In genomic region chr2:214117054-214117453, GRCh38 we compare ENCODE assay signal across 33 cellular contexts.
"Had no signal": no experiment of that assay in that cellular context is flagged by ENCODE, and none has a peak within 500 bp of the region (broad histone marks: within the 10 kb centered on the region; RNA-seq: fewer than 3 reads in every experiment).

No MANE protein-coding gene starts in this region.

- H3K36me3 ChIP-seq: adrenal gland, ascending aorta, brain microvascular endothelial cell, breast epithelium, cardiac muscle cell had no signal

- H3K27ac ChIP-seq: adrenal gland, ascending aorta, body of pancreas, brain microvascular endothelial cell, breast epithelium, cardiac muscle cell had no signal

- H3K4me1 ChIP-seq: adrenal gland, ascending aorta, body of pancreas, breast epithelium had no signal

- FAIRE-seq: astrocyte, bronchial epithelial cell had no signal

- H3K4me3 ChIP-seq: adrenal gland, ascending aorta, body of pancreas, breast epithelium, cardiac muscle cell had no signal

- H3K9me3 ChIP-seq: body of pancreas had no signal

- ATAC-seq: activated naive CD4-positive, alpha-beta T cell treated with anti-CD3 and anti-CD28 coated beads, Interleukin-2, amount 50 U/mL, for 72 hours; activated naive CD8-positive, alpha-beta T cell treated with anti-CD3 and anti-CD28 coated beads, Interleukin-2, amount 50 U/mL, for 24 hours; activated T-cell treated with anti-CD3 and anti-CD28 coated beads, Interleukin-2, amount 50 U/mL, for 4 hours; activated T-cell treated with anti-CD3 and anti-CD28 coated beads, Interleukin-2, amount 50 U/mL, for 72 hours; activated T-helper 17 cell treated with anti-CD3 and anti-CD28 coated beads, Interleukin-2, amount 50 U/mL, for 72 hours; body of pancreas had no signal

- H3K27me3 ChIP-seq: adrenal gland, ascending aorta, body of pancreas, brain microvascular endothelial cell, breast epithelium, cardiac muscle cell had no signal

- DNase-seq: activated effector memory CD4-positive, alpha-beta T cell treated with anti-CD3 and anti-CD28 coated beads, Interleukin-2, amount 50 U/mL, for 16 hours; activated effector memory CD4-positive, alpha-beta T cell treated with Interleukin-2 at 50 U/mL for 16 hours; activated gamma-delta T cell; activated gamma-delta T cell treated with Interleukin-2 at 50 U/mL for 16 hours; activated naive CD4-positive, alpha-beta T cell; activated naive CD4-positive, alpha-beta T cell treated with anti-CD3 and anti-CD28 coated beads for 36 hours; activated naive CD4-positive, alpha-beta T cell treated with anti-CD3 and anti-CD28 coated beads, Interleukin-2, amount 10 ng/mL, durations not matched to agents 7 days and 5 days; activated naive CD4-positive, alpha-beta T cell treated with anti-CD3 and anti-CD28 coated beads, Interleukin-2, amount 50 U/mL, for 16 hours; activated naive CD4-positive, alpha-beta T cell treated with Interleukin-2 at 50 U/mL for 16 hours; activated naive CD8-positive, alpha-beta T cell treated with anti-CD3 and anti-CD28 coated beads for 36 hours; activated naive CD8-positive, alpha-beta T cell treated with anti-CD3 and anti-CD28 coated beads, Interleukin-2, amount 10 ng/mL, durations not matched to agents 7 days and 5 days; activated naive CD8-positive, alpha-beta T cell treated with anti-CD3 and anti-CD28 coated beads, Interleukin-2, amount 50 U/mL, for 24 hours; activated T-cell treated with anti-CD3 and anti-CD28 coated beads, Interleukin-2, amount 50 U/mL, for 24 hours; activated T-cell treated with anti-CD3 and anti-CD28 coated beads, Interleukin-2, amount 50 U/mL, for 4 hours; activated T-cell treated with anti-CD3 and anti-CD28 coated beads, Interleukin-2, amount 50 U/mL, for 48 hours; activated T-cell treated with anti-CD3 and anti-CD28 coated beads, Interleukin-2, amount 50 U/mL, for 72 hours; adrenal gland; amniotic stem cell; amygdala; anterior cingulate cortex; aorta; body of pancreas; brain microvascular endothelial cell; caudate nucleus; central memory CD4-positive, alpha-beta T cell; cerebellar nuclear complex had no signal
